Comparison of ENCODE assay signal across 1 cellular context in the genomic region with DNA sequence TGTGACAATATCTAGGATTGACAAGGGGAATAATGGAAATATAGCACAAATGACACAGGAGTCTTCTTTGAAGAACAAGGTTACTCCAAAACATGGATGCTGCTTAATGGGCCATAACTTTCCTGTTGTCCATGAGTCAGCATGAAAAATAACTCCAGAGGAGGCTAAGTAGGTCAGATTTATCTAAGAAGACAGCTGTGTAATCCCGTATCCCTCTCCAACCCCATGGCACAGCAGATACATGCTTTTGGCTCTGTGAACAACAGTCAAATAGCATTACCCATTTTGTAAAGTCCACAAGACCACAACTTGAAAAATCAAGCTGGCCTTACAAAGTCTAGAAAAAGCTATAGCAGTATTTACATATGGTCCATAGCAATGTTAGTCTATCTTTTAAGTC.
TF ChIP-seq lines count a peak whose summit lies in the region.

No MANE protein-coding gene starts in this region.

TF ChIP-seq in SK-N-SH, 30 proteins besides CTCF, POLR2A, EP300 and RAD21 (continued from another document):
- TF ChIP-seq, protein P1, sequence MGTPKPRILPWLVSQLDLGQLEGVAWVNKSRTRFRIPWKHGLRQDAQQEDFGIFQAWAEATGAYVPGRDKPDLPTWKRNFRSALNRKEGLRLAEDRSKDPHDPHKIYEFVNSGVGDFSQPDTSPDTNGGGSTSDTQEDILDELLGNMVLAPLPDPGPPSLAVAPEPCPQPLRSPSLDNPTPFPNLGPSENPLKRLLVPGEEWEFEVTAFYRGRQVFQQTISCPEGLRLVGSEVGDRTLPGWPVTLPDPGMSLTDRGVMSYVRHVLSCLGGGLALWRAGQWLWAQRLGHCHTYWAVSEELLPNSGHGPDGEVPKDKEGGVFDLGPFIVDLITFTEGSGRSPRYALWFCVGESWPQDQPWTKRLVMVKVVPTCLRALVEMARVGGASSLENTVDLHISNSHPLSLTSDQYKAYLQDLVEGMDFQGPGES (IDR thresholded peaks at IDR 0.05; ENCODE audit: low read depth, low read length): no peak
- TF ChIP-seq SIN3A (IDR thresholded peaks at IDR 0.05; ENCODE audit: borderline replicate concordance, low read depth, low read length): no peak
- TF ChIP-seq NFIC (IDR thresholded peaks at IDR 0.05; ENCODE audit: borderline replicate concordance): no peak
- TF ChIP-seq TAF1 (IDR thresholded peaks at IDR 0.05; ENCODE audit: borderline replicate concordance, low read depth, low read length): no peak
- no peak for TF ChIP-seq MXI1 (IDR thresholded peaks at IDR 0.05; ENCODE audit: low read depth, low read length)
- no peak for TF ChIP-seq USF1 (IDR thresholded peaks at IDR 0.05; ENCODE audit: borderline replicate concordance, low read depth)
- 0 out of 2 replicates have a peak, but pooled peaks have one; percentile 8 for TF ChIP-seq TCF12 (IDR thresholded peaks at IDR 0.05)
- TF ChIP-seq POLR2AphosphoS5 (IDR thresholded peaks at IDR 0.05; ENCODE audit: low read depth, low read length): no peak
- TF ChIP-seq NRF1 (IDR thresholded peaks at IDR 0.05; ENCODE audit: low read depth, low read length): no peak
- TF ChIP-seq GABPA (IDR thresholded peaks at IDR 0.05; ENCODE audit: low read depth): no peak
